ENCODE assay signal across 8 cellular contexts in the genomic region with DNA sequence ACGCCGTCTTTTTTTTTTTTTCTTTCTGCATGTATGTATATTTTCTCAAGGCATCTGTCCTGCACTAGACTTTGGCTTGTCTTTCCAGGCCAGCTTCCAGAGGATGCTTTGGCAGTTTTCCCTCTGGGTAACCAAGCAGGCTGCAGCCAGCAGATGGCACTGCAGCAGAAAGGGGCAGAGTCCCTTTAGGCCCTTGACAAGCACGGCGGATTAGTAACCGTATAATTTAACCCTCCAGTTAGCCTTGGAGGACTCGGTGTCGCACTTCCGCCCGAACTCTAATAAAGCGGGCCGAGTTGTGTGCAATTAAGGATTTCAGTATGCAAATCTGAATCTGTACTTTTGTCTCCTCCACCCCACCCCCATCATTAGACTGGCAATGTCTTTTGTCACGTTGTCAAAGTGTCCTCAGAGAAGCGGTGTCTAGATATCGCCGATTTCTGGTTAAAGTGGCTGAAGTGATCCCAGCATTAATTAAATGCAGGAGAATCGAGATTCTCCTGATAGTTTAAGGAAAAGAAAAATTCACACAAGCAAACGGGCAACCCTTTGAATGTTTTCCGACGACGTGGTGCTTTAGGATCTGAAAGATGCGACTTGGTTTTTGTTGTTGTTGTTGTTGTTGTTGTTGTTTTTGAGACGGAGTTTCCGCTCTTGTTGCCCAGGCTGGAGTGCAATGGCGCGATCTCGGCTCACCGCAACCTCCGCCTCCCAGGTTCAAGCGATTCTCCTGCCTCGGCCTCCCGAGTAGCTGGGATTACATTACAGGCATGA. TPM values are rescaled to one million over a fixed set of nuclear protein-coding genes. Genes with fewer than 3 reads are reported as not detected.
DNase-seq lines count a peak whose midpoint lies in the region; ATAC-seq, FAIRE-seq and TF ChIP-seq lines count a peak whose summit lies in the region.

No MANE protein-coding gene starts in this region.

- 0 out of 2 replicates have a peak, but pooled peaks have one; percentile 23 for TF ChIP-seq POLR2A in K562 (conservative IDR thresholded peaks at IDR 0.05)
- TF ChIP-seq POLR2A in gastrocnemius medialis (IDR thresholded peaks at IDR 0.05): no peak

- peak; percentile 68 to 77 for TF ChIP-seq RAD21 in K562 (CRISPR knock-in tag; conservative IDR thresholded peaks at IDR 0.05 in 1 of 2, IDR thresholded peaks at IDR 0.05 in 1 of 2)

- peak; percentile 76 for ATAC-seq in K562
- ATAC-seq in gastrocnemius medialis: peak; percentile 45 to 49
- no peak for ATAC-seq in GM21786 (IDR thresholded peaks at IDR 0.05; ENCODE audit: unreplicated experiment)
- ATAC-seq in HG02588 (IDR thresholded peaks at IDR 0.05; ENCODE audit: unreplicated experiment): no peak

- 3% methylated on average over 31 of the region's 31 CpGs for whole genome bisulfite sequencing in K562 (ENCODE audit: insufficient coverage, low coverage, missing lambda C conversion rate)

- intact Hi-C loops in K562 (cut with micrococcal nuclease) (loop anchor here (1.0 kb wide), 1 partner anchor 23 kb away; a partner anchor contains a TSS), gastrocnemius medialis (cut with DNase I; ENCODE audit: low total_unique reads) (loop anchor here (1.0 to 10.0 kb wide), 3 partner anchors 11 to 345 kb away; a partner anchor contains a TSS)

- H3K4me3 Mint-ChIP-seq in HFFc6: peak overlapping the region; percentile 88

- H3K4me1 Mint-ChIP-seq in HFFc6 (ENCODE audit: low read depth): peaks cover 44% of the 10 kb centered on the region

- DNase-seq in COLO829 (ENCODE audit: low spot score) (peak; percentile 78), HFFc6 (peak; percentile 77), OCI-M2 (lab: John Stamatoyannopoulos, UW; ENCODE audit: unreplicated experiment) (peak; percentile 20), K562 (ENCODE audit: extremely low read depth in 1 of 4, low spot score in 3 of 4) (peak; percentile 79 to 95 (median 84)), iPS DF 19.7 (ENCODE audit: low read depth, low spot score) (peak; percentile 72), gastrocnemius medialis (peak; percentile 19 to 73)

- peak overlapping the region; percentile 90 to 93; a peak in 3 of 4 replicates for H3K9ac ChIP-seq in K562 (ENCODE audit: insufficient read depth in 1 of 2, low read depth in 2 of 2, low read length in 2 of 2)

- H3K4me2 ChIP-seq in K562 (ENCODE audit: insufficient read depth, low read length): peak overlapping the region; percentile 97

- H3K36me3 Mint-ChIP-seq in HFFc6 (ENCODE audit: low read depth): peaks cover 26% of the 10 kb centered on the region

- peak overlapping the region; percentile 99 for H2AFZ ChIP-seq in K562 (ENCODE audit: low read depth, low read length)

- no TSS peak for BruUV-seq in K562 (replicated peaks; lab: Mats Ljungman, UMichigan)

- H3K9me3 Mint-ChIP-seq in HFFc6: peaks cover 5% of the 10 kb centered on the region; the same call in 1 of the 2 replicates

- peaks cover 52% of the 10 kb centered on the region for H3K79me2 ChIP-seq in K562 (ENCODE audit: control insufficient read depth, insufficient read depth, low read length)

- H3K36me3 ChIP-seq in K562 (ENCODE audit: control insufficient read depth, insufficient read depth, low read length): peaks cover 22% of the 10 kb centered on the region
- peaks cover 0 to 17% of the 10 kb centered on the region in 2 donors for H3K36me3 ChIP-seq in gastrocnemius medialis

- H3K4me1 ChIP-seq in K562 (replicated peaks in 1 of 2; ENCODE audit: control insufficient read depth in 2 of 2, insufficient read depth in 2 of 2, low read length in 2 of 2): peaks cover 6 to 23% of the 10 kb centered on the region in 2 experiments; a peak in 4 of 5 replicates
- peaks cover 22 to 31% of the 10 kb centered on the region in 2 donors for H3K4me1 ChIP-seq in gastrocnemius medialis

- no peak; the same call in 1 of the 2 replicates for TF ChIP-seq EP300 in K562 (IDR thresholded peaks at IDR 0.05; ENCODE audit: low read length)

- no peaks in the 10 kb centered on the region for H3K9me1 ChIP-seq in K562 (ENCODE audit: control insufficient read depth, insufficient read depth, low read length)

- POLR2A ChIA-PET in K562 (lab: Yijun Ruan, JAX): interaction anchor here (0.6 to 4.5 kb wide), 8 partner anchors 11 to 164 kb away, joined by 3 to 90 read pairs (median 5); a partner anchor contains a TSS

- peak; percentile 90 for FAIRE-seq in K562 (lab: Jason Lieb, UNC)

- peak overlapping the region; percentile 93 for H3K27ac Mint-ChIP-seq in HFFc6

- in situ Hi-C loops in K562 (cut with MboI): no loop called here
- in situ Hi-C loops in gastrocnemius medialis (cut with MboI; ENCODE audit: low sequenced_read_pairs in 4 of 4): loop anchor here in 1 of 4 donors (10.0 kb wide), 1 partner anchor 125 kb away; a partner anchor contains a TSS

- no peaks in the 10 kb centered on the region for H4K20me1 ChIP-seq in K562 (replicated peaks; ENCODE audit: control insufficient read depth, insufficient read depth, low read length)

- no peaks in the 10 kb centered on the region; the same call in 1 of the 2 replicates for H3K27me3 Mint-ChIP-seq in HFFc6 (ENCODE audit: insufficient read depth)

- H3K4me3 ChIP-seq in K562 (peak overlapping the region; percentile 85), gastrocnemius medialis (peak overlapping the region; percentile 75 to 89 (median 80))

- H3K9me3 ChIP-seq in K562 (replicated peaks; ENCODE audit: control insufficient read depth, insufficient read depth, low read depth, low read length) (no peaks in the 10 kb centered on the region), gastrocnemius medialis (no peaks in the 10 kb centered on the region)

- H3K27ac ChIP-seq in K562 (ENCODE audit: extremely low read depth, low read depth, low read length) (peak overlapping the region; percentile 95), gastrocnemius medialis (peak overlapping the region; percentile 93 to 98 (median 94))

- CTCF ChIA-PET in K562 (lab: Yijun Ruan, JAX; ENCODE audit: low intra/inter-chr PET ratio): interaction anchor here (0.7 to 2.9 kb wide), 4 partner anchors 9 to 22 kb away, joined by 3 to 12 read pairs (median 6); a partner anchor contains a TSS

- H3K27me3 ChIP-seq in K562 (ENCODE audit: control insufficient read depth in 2 of 2, insufficient read depth in 2 of 2, low read length in 2 of 2) (no peaks in the 10 kb centered on the region), gastrocnemius medialis (no peaks in the 10 kb centered on the region)

- TF ChIP-seq CTCF in HFFc6 (IDR thresholded peaks at IDR 0.05) (peak; percentile 78), K562 (IDR thresholded peaks at IDR 0.05 in 2 of 3, conservative IDR thresholded peaks at IDR 0.05 in 1 of 3; ENCODE audit: insufficient read depth in 2 of 3, low read depth in 1 of 3, low read length in 3 of 3) (peak; percentile 92 to 97 (median 95)), gastrocnemius medialis (IDR thresholded peaks at IDR 0.05 in 4 of 5, conservative IDR thresholded peaks at IDR 0.05 in 1 of 5) (peak in 4 of 5 experiments; percentile 35 to 60 (median 50))

RNA-seq across cellular contexts. Expression of a gene that starts 1.1 kb away (rescaled TPM):
- 10 to 100 TPM; 48.0 to 58.6 (median 53.5) TPM for total RNA-seq in HFFc6 (2021; fragmentation: NEBNext Ultra II Directional; extraction: Animal tissue kit (Norgen Biotek cat#: 25700))
- 18.1 and 23.4 TPM in 2 replicates for total RNA-seq in K562 (2011; cell fraction: chromatin; rRNA removed; ENCODE audit: low replicate concordance)
- 17.2 and 20.7 TPM in 2 replicates for total RNA-seq in K562 (2011; cell fraction: nucleolus; rRNA removed)
- 28.7 and 30.7 TPM in 2 replicates for total RNA-seq in K562 (2011; cell fraction: nucleoplasm; rRNA removed)
- total RNA-seq in K562 (2014; rRNA removed): 17.2 and 25.8 TPM in 2 replicates
- total RNA-seq in K562 (2014; rRNA removed; fragmentation: Illumina TruSeq; extraction: Trizol): 32.2 and 38.2 TPM in 2 replicates
- 29.0 and 33.4 TPM in 2 replicates for total RNA-seq in K562 (2015; rRNA removed; fragmentation: Illumina TruSeq; extraction: Trizol)
- total RNA-seq in K562 (2021): 34.1 and 35.6 TPM in 2 replicates
- polyA plus RNA-seq in K562 (2011; rRNA removed): 26.0 and 26.7 TPM in 2 replicates
- 10.8 and 15.9 TPM in 2 replicates for polyA plus RNA-seq in K562 (2011; cell fraction: cytosol; rRNA removed)
- 10.9 and 18.1 TPM in 2 replicates for polyA plus RNA-seq in K562 (2011; cell fraction: nucleus; rRNA removed)
- polyA plus RNA-seq in K562 (2012): 29.7 and 33.2 TPM in 2 replicates
- polyA plus RNA-seq in K562 (2014; fragmentation: Illumina TruSeq; extraction: Trizol): 35.2 and 36.4 TPM in 2 replicates
- polyA plus RNA-seq in K562 (2014; fragmentation: Nextera tagmentation; extraction: Ambion mirVana): 10 to 100 TPM; 25.0 to 36.3 TPM
- polyA plus RNA-seq in K562 (2014; rRNA removed): 17.2 and 26.5 TPM in 2 replicates
- polyA minus RNA-seq in K562 (2011; rRNA and poly(A)+ RNA removed): 17.3 and 27.7 TPM in 2 replicates
- 15.3 and 18.0 TPM in 2 replicates for polyA minus RNA-seq in K562 (2011; cell fraction: cytosol; rRNA and poly(A)+ RNA removed)
- 4.7 and 9.4 TPM in 2 replicates for polyA minus RNA-seq in K562 (2011; cell fraction: nucleus; rRNA and poly(A)+ RNA removed)
- 10 to 100 TPM; 17.5 to 26.3 (median 21.8) TPM for total RNA-seq in gastrocnemius medialis

RNA-seq across cellular contexts. Expression of a gene that starts 13.6 kb away (rescaled TPM):
- total RNA-seq in HFFc6 (2021; fragmentation: NEBNext Ultra II Directional; extraction: Animal tissue kit (Norgen Biotek cat#: 25700)): 100 to 1,000 TPM in 5 of 6 experiments, 10 to 100 TPM in 1; 94.3 to 150 (median 106) TPM
- 6.3 and 21.5 TPM in 2 replicates for total RNA-seq in K562 (2011; cell fraction: chromatin; rRNA removed; ENCODE audit: low replicate concordance)
- 4.9 and 5.5 TPM in 2 replicates for total RNA-seq in K562 (2011; cell fraction: nucleolus; rRNA removed)
- 18.3 and 30.8 TPM in 2 replicates for total RNA-seq in K562 (2011; cell fraction: nucleoplasm; rRNA removed)
- 22.9 and 26.6 TPM in 2 replicates for total RNA-seq in K562 (2014; rRNA removed)
- 77.2 and 85.1 TPM in 2 replicates for total RNA-seq in K562 (2014; rRNA removed; fragmentation: Illumina TruSeq; extraction: Trizol)
- 49.2 and 52.1 TPM in 2 replicates for total RNA-seq in K562 (2015; rRNA removed; fragmentation: Illumina TruSeq; extraction: Trizol)
- 35.3 and 39.4 TPM in 2 replicates for total RNA-seq in K562 (2021)
- 35.9 and 61.5 TPM in 2 replicates for polyA plus RNA-seq in K562 (2011; rRNA removed)
- polyA plus RNA-seq in K562 (2011; cell fraction: cytosol; rRNA removed): 2.8 and 14.0 TPM in 2 replicates
- 1.6 and 2.9 TPM in 2 replicates for polyA plus RNA-seq in K562 (2011; cell fraction: nucleus; rRNA removed)
- 25.8 and 65.1 TPM in 2 replicates for polyA plus RNA-seq in K562 (2012)
- 46.7 and 57.6 TPM in 2 replicates for polyA plus RNA-seq in K562 (2014; fragmentation: Illumina TruSeq; extraction: Trizol)
- 10 to 100 TPM; 14.9 to 21.0 TPM for polyA plus RNA-seq in K562 (2014; fragmentation: Nextera tagmentation; extraction: Ambion mirVana)
- 38.7 and 39.6 TPM in 2 replicates for polyA plus RNA-seq in K562 (2014; rRNA removed)
- polyA minus RNA-seq in K562 (2011; rRNA and poly(A)+ RNA removed): 53.5 and 57.2 TPM in 2 replicates
- polyA minus RNA-seq in K562 (2011; cell fraction: cytosol; rRNA and poly(A)+ RNA removed): 22.9 and 30.5 TPM in 2 replicates
- polyA minus RNA-seq in K562 (2011; cell fraction: nucleus; rRNA and poly(A)+ RNA removed): 2.6 and 5.9 TPM in 2 replicates
- total RNA-seq in gastrocnemius medialis: 10 to 100 TPM; 28.8 to 83.3 (median 65.5) TPM

RNA-seq across cellular contexts. Expression of a gene that starts 24.5 kb away (rescaled TPM):
- total RNA-seq in HFFc6 (2021; fragmentation: NEBNext Ultra II Directional; extraction: Animal tissue kit (Norgen Biotek cat#: 25700)): 1 to 10 TPM in 5 of 6 experiments, under 1 TPM in 1; 0.38 to 2.6 (median 2.0) TPM
- total RNA-seq in K562 (2011; cell fraction: chromatin; rRNA removed; ENCODE audit: low replicate concordance): 0.21 and 0.62 TPM in 2 replicates
- total RNA-seq in K562 (2011; cell fraction: nucleolus; rRNA removed): 0.13 and 0.17 TPM in 2 replicates
- 0.22 TPM in 1 of 2 replicates, not detected in the other for total RNA-seq in K562 (2011; cell fraction: nucleoplasm; rRNA removed)
- total RNA-seq in K562 (2014; rRNA removed) (0.09 TPM in 1 of 2 replicates, not detected in the other), K562 (2014; rRNA removed; fragmentation: Illumina TruSeq; extraction: Trizol) (0.03 and 0.25 TPM in 2 replicates), K562 (2015; rRNA removed; fragmentation: Illumina TruSeq; extraction: Trizol) (0.04 and 0.07 TPM in 2 replicates), K562 (2021) (0.20 and 0.38 TPM in 2 replicates), gastrocnemius medialis (under 1 TPM in 1 of 4 donors, not detected in 3; 0.17 TPM)
- polyA plus RNA-seq in K562 (2011; rRNA removed) (0.11 and 0.14 TPM in 2 replicates), K562 (2014; fragmentation: Illumina TruSeq; extraction: Trizol) (0.18 and 0.46 TPM in 2 replicates), K562 (2014; fragmentation: Nextera tagmentation; extraction: Ambion mirVana) (under 1 TPM; 0.17 to 0.21 TPM), K562 (2014; rRNA removed) (0.15 and 1.2 TPM in 2 replicates)
- 0.09 and 0.16 TPM in 2 replicates for polyA plus RNA-seq in K562 (2011; cell fraction: cytosol; rRNA removed)
- polyA plus RNA-seq in K562 (2011; cell fraction: nucleus; rRNA removed): 0.24 TPM in 2 replicates
- polyA plus RNA-seq in K562 (2012): 0.17 and 0.32 TPM in 2 replicates
- polyA minus RNA-seq in K562 (2011; rRNA and poly(A)+ RNA removed): 0.09 and 0.11 TPM in 2 replicates
- not detected in 2 replicates for polyA minus RNA-seq in K562 (2011; cell fraction: cytosol; rRNA and poly(A)+ RNA removed)
- polyA minus RNA-seq in K562 (2011; cell fraction: nucleus; rRNA and poly(A)+ RNA removed): 0.11 and 0.13 TPM in 2 replicates

RNA-seq across cellular contexts. Expression of a gene that starts 47.5 kb away (rescaled TPM):
- 10 to 100 TPM; 13.8 to 18.2 (median 17.5) TPM for total RNA-seq in HFFc6 (2021; fragmentation: NEBNext Ultra II Directional; extraction: Animal tissue kit (Norgen Biotek cat#: 25700))
- total RNA-seq in K562 (2011; cell fraction: chromatin; rRNA removed; ENCODE audit: low replicate concordance): 11.7 and 26.2 TPM in 2 replicates
- 6.7 and 9.2 TPM in 2 replicates for total RNA-seq in K562 (2011; cell fraction: nucleolus; rRNA removed)
- total RNA-seq in K562 (2011; cell fraction: nucleoplasm; rRNA removed): 8.9 and 9.0 TPM in 2 replicates
- total RNA-seq in K562 (2014; rRNA removed) (3.5 and 3.8 TPM in 2 replicates), K562 (2014; rRNA removed; fragmentation: Illumina TruSeq; extraction: Trizol) (6.1 and 6.8 TPM in 2 replicates), K562 (2015; rRNA removed; fragmentation: Illumina TruSeq; extraction: Trizol) (6.6 and 6.7 TPM in 2 replicates), K562 (2021) (6.1 and 9.6 TPM in 2 replicates), gastrocnemius medialis (10 to 100 TPM; 13.9 to 18.8 (median 17.5) TPM)
- polyA plus RNA-seq in K562 (2011; rRNA removed) (8.8 and 10.1 TPM in 2 replicates), K562 (2014; fragmentation: Illumina TruSeq; extraction: Trizol) (4.5 and 4.9 TPM in 2 replicates), K562 (2014; fragmentation: Nextera tagmentation; extraction: Ambion mirVana) (1 to 10 TPM; 1.3 to 2.0 TPM), K562 (2014; rRNA removed) (3.9 and 4.0 TPM in 2 replicates)
- polyA plus RNA-seq in K562 (2011; cell fraction: cytosol; rRNA removed): 1.6 and 3.7 TPM in 2 replicates
- 6.2 and 8.8 TPM in 2 replicates for polyA plus RNA-seq in K562 (2011; cell fraction: nucleus; rRNA removed)
- 3.9 and 4.1 TPM in 2 replicates for polyA plus RNA-seq in K562 (2012)
- polyA minus RNA-seq in K562 (2011; rRNA and poly(A)+ RNA removed): 16.2 and 16.3 TPM in 2 replicates
- 5.5 and 12.3 TPM in 2 replicates for polyA minus RNA-seq in K562 (2011; cell fraction: cytosol; rRNA and poly(A)+ RNA removed)
- polyA minus RNA-seq in K562 (2011; cell fraction: nucleus; rRNA and poly(A)+ RNA removed): 7.4 and 9.4 TPM in 2 replicates

Comparison
In these comparisons a context has a peak if more than half of its experiments do, and no peak if none do; other contexts are left out.
1. DNase-seq: peak in every context shown above with its lines; median percentile 84 in K562; 78 in COLO829; 77 in HFFc6; 72 in iPS DF 19.7; 46 in gastrocnemius medialis; 20 in OCI-M2.
2. ATAC-seq: peak in K562 (single experiment) and gastrocnemius medialis (2 of 2); none in GM21786 (single experiment) and HG02588 (single experiment).
3. Peak in every context shown above with its lines, with median percentiles within 50 percentile points of each other: CTCF ChIP-seq.